In genomic region chr1:11280719-11281376, GRCh38 we compare ENCODE assay signal across 11 cellular contexts. TPM values are rescaled to one million over a fixed set of nuclear protein-coding genes. Genes with fewer than 3 reads are reported as not detected.
A peak's percentile ranks its signal among the peaks of the same experiment; 100 is the strongest.
DNase-seq lines count a peak whose midpoint lies in the region; ATAC-seq, FAIRE-seq and TF ChIP-seq lines count a peak whose summit lies in the region.
"Had no signal": no experiment of that assay in that cellular context is flagged by ENCODE, and none has a peak within 500 bp of the region (broad histone marks: within the 10 kb centered on the region; RNA-seq: fewer than 3 reads in every experiment).

No MANE protein-coding gene starts in this region.

- POLR2A ChIA-PET in OCI-LY7 (lab: Charles Lee), result interaction anchor here (0.6 to 2.9 kb wide), 8 partner anchors 9 to 1030 kb away, joined by 3 to 10 read pairs (median 4); partner anchors contain the start of genes MTOR and UBIAD1

- DNase-seq in left ventricle myocardium inferior (no peak), left ventricle myocardium superior (no peak), OCI-LY7 (ENCODE audit: low spot score) (peak; percentile 80), NCI-H187 treated with DMSO at 0.1 percent for 48 hours (lab: John Stamatoyannopoulos, UW) (no peak), amygdala (lab: John Stamatoyannopoulos, UW) (no peak), RCC 7860 (ENCODE audit: low spot score) (no peak)
- DNase-seq: Calu3, MV-4-11 had no signal

- ATAC-seq in left ventricle myocardium superior, result no peak
- ATAC-seq in gastroesophageal sphincter, result no peak
- no peak for ATAC-seq in HG02938 (IDR thresholded peaks at IDR 0.05; ENCODE audit: unreplicated experiment)

- no peak for TF ChIP-seq POLR2A in gastroesophageal sphincter (IDR thresholded peaks at IDR 0.05)

- H3K36me3 ChIP-seq in left ventricle myocardium inferior (peaks cover 26% of the 10 kb centered on the region), OCI-LY7 (ENCODE audit: insufficient read depth, low read length) (peaks cover 88% of the 10 kb centered on the region), gastroesophageal sphincter (peaks cover 0 to 49% of the 10 kb centered on the region in 2 donors)

- H3K4me2 ChIP-seq in OCI-LY7 (ENCODE audit: low read length), result peak overlapping the region; percentile 83

- H3K27me3 ChIP-seq in left ventricle myocardium inferior (ENCODE audit: low read depth), result no peaks in the 10 kb centered on the region
- H3K27me3 ChIP-seq in gastroesophageal sphincter, result no peaks in the 10 kb centered on the region

- 73 to 80% methylated on average over 4 of the region's 4 CpGs for WGBS in gastroesophageal sphincter (ENCODE audit: low coverage in 1 of 2), 2 donors

- CTCF ChIA-PET in OCI-LY7 (lab: Charles Lee; ENCODE audit: unreplicated experiment), result interaction anchor here (0.6 to 1.3 kb wide), 4 partner anchors 10 to 761 kb away, joined by 3 to 7 read pairs (median 4); no protein-coding TSS in a partner anchor

- H3K79me2 ChIP-seq in OCI-LY7 (ENCODE audit: insufficient read depth, low read depth, low read length), result peaks cover 69% of the 10 kb centered on the region

- H3K4me3 ChIP-seq in left ventricle myocardium inferior (no peak overlapping the region), OCI-LY7 (ENCODE audit: low read depth, low read length, poor library complexity, severe bottlenecking) (peak overlapping the region; percentile 50), gastroesophageal sphincter (no peak overlapping the region)

- TF ChIP-seq CTCF in left ventricle myocardium inferior (IDR thresholded peaks at IDR 0.05; ENCODE audit: borderline replicate concordance), result no peak
- TF ChIP-seq CTCF in OCI-LY7 (conservative IDR thresholded peaks at IDR 0.05; ENCODE audit: low read length), result no peak
- no peak for TF ChIP-seq CTCF in gastroesophageal sphincter (IDR thresholded peaks at IDR 0.05)

- no peak for FAIRE-seq in RCC 7860 (lab: Jason Lieb, UNC)

- no peaks in the 10 kb centered on the region for H4K20me1 ChIP-seq in OCI-LY7 (ENCODE audit: insufficient read depth, low read length)

- no peak for TF ChIP-seq EP300 in gastroesophageal sphincter (IDR thresholded peaks at IDR 0.05)

- H2AFZ ChIP-seq in OCI-LY7 (ENCODE audit: low read length), result 0 out of 2 replicates have a peak overlapping the region, but pooled peaks have one; percentile 24
- H2AFZ ChIP-seq: parathyroid adenoma had no signal

- H3K27ac ChIP-seq in left ventricle myocardium inferior (replicated peaks) (peak overlapping the region; percentile 50), OCI-LY7 (ENCODE audit: low read depth, low read length, poor library complexity, severe bottlenecking) (peak overlapping the region; percentile 83), gastroesophageal sphincter (peak overlapping the region in 3 of 4 donors; percentile 68 to 82 (median 74))
- H3K27ac ChIP-seq: parathyroid adenoma had no signal

- intact Hi-C loops in left ventricle myocardium inferior (cut with micrococcal nuclease), result no loop called here
- intact Hi-C loops in left ventricle myocardium superior (cut with micrococcal nuclease), result no loop called here
- intact Hi-C loops in OCI-LY7 (cut with micrococcal nuclease; ENCODE audit: unreplicated experiment), result no loop called here

- no peaks in the 10 kb centered on the region for H3K9me2 ChIP-seq in OCI-LY7 (ENCODE audit: insufficient read depth, low read length)

- H3K4me1 ChIP-seq in left ventricle myocardium inferior, result peaks cover 31% of the 10 kb centered on the region
- peaks cover 33% of the 10 kb centered on the region for H3K4me1 ChIP-seq in OCI-LY7 (ENCODE audit: insufficient read depth, low read length, poor library complexity, severe bottlenecking)
- H3K4me1 ChIP-seq in gastroesophageal sphincter, result peaks cover 9 to 45% (median 10%) of the 10 kb centered on the region in 3 donors
- H3K4me1 ChIP-seq: parathyroid adenoma had no signal

- no peaks in the 10 kb centered on the region for H3K9me3 ChIP-seq in left ventricle myocardium inferior (replicated peaks)
- no peaks in the 10 kb centered on the region for H3K9me3 ChIP-seq in OCI-LY7 (ENCODE audit: low read length)
- no peaks in the 10 kb centered on the region for H3K9me3 ChIP-seq in gastroesophageal sphincter

- no TSS peak for BruUV-seq in OCI-LY7 (replicated peaks; lab: Mats Ljungman, UMichigan)

RNA-seq across cellular contexts. Expression of gene UBIAD1, which starts 7.8 kb away (rescaled TPM):
- 9.6 TPM for total RNA-seq in left ventricle myocardium inferior
- total RNA-seq in left ventricle myocardium superior, result 11.8 TPM
- 22.4 and 22.7 TPM in 2 replicates for total RNA-seq in OCI-LY7 (2014; rRNA removed; shearing (Covaris generic))
- 27.9 and 28.9 TPM in 2 replicates for total RNA-seq in OCI-LY7 (2022)
- 10 to 100 TPM; 11.7 to 16.3 (median 14.0) TPM for total RNA-seq in gastroesophageal sphincter

RNA-seq across cellular contexts. Expression of gene MTOR, which starts 18.5 kb away (rescaled TPM):
- total RNA-seq in left ventricle myocardium inferior, result 34.9 TPM
- 30.7 TPM for total RNA-seq in left ventricle myocardium superior
- 41.1 and 41.5 TPM in 2 replicates for total RNA-seq in OCI-LY7 (2014; rRNA removed; shearing (Covaris generic))
- total RNA-seq in OCI-LY7 (2022), result 58.5 and 58.6 TPM in 2 replicates
- total RNA-seq in gastroesophageal sphincter, result 10 to 100 TPM; 32.4 to 55.4 (median 42.5) TPM
